In the genomic region with DNA sequence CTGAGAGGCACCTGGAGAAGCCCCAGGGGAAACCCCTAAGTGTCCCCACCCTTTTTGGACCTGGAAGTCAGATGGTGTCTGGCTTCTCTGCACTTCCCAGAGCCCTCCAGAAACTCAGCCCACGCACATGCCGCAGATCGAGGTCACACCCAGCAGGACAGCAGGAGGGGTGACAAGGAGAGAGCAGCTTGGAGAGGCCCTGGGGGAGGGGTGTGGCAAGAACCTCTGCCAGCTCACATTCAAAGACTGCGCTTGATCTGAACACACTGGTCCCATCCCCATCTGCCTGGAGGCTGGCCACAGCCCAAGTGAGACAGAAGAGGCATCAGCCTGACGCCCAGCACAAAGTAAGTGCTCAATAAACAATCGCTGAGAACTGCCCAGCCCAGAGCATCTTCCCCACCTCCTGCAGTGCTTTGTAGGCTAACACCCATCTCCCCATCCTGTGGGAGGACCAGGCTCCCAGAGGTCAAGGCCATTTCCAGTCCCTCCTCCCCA, we compare ENCODE assay signal across 14 cellular contexts. TPM values are rescaled to one million over a fixed set of nuclear protein-coding genes. Genes with fewer than 3 reads are reported as not detected.
DNase-seq lines count a peak whose midpoint lies in the region; ATAC-seq, FAIRE-seq and TF ChIP-seq lines count a peak whose summit lies in the region.
"Had no signal": no experiment of that assay in that cellular context is flagged by ENCODE, and none has a peak within 500 bp of the region (broad histone marks: within the 10 kb centered on the region; RNA-seq: fewer than 3 reads in every experiment).

No MANE protein-coding gene starts in this region.

- ATAC-seq in activated CD8-positive, alpha-beta T cell treated with anti-CD3 and anti-CD28 coated beads for 36 hours, result peak; percentile 70
- no peak for ATAC-seq in left cardiac atrium
- ATAC-seq: left ventricle myocardium superior had no signal

- H3K9me3 Mint-ChIP-seq in activated CD8-positive, alpha-beta T cell treated with anti-CD3 and anti-CD28 coated beads for 36 hours, result no peaks in the 10 kb centered on the region
- no peaks in the 10 kb centered on the region for H3K9me3 Mint-ChIP-seq in progenitor cell of endocrine pancreas (ENCODE audit: low read depth)

- H3K36me3 ChIP-seq in GM23248 (ENCODE audit: low read depth), result no peaks in the 10 kb centered on the region
- no peaks in the 10 kb centered on the region for H3K36me3 ChIP-seq in keratinocyte (ENCODE audit: control insufficient read depth in 2 of 2, extremely low read depth in 1 of 2, insufficient read depth in 2 of 2, low read length in 2 of 2)
- no peaks in the 10 kb centered on the region for H3K36me3 ChIP-seq in Peyer's patch
- H3K36me3 ChIP-seq: tibial nerve had no signal

- H3K4me3 Mint-ChIP-seq in activated CD8-positive, alpha-beta T cell treated with anti-CD3 and anti-CD28 coated beads for 36 hours, result peak overlapping the region; percentile 61
- H3K4me3 Mint-ChIP-seq in progenitor cell of endocrine pancreas (ENCODE audit: low read depth), result no peak overlapping the region

- no peaks in the 10 kb centered on the region for H3K9me2 ChIP-seq in GM23248 (ENCODE audit: insufficient read depth)

- no peaks in the 10 kb centered on the region for H3F3A ChIP-seq in GM23248 (ENCODE audit: insufficient read depth)

- no peak overlapping the region for H2AFZ ChIP-seq in GM23248
- H2AFZ ChIP-seq in keratinocyte (ENCODE audit: control insufficient read depth, low read length), result no peak overlapping the region
- H2AFZ ChIP-seq: parathyroid adenoma had no signal

- H3K4me3 ChIP-seq in GM23248, result no peak overlapping the region
- no peak overlapping the region for H3K4me3 ChIP-seq in keratinocyte (ENCODE audit: control insufficient read depth in 2 of 3, extremely low read depth in 1 of 3, insufficient read depth in 2 of 3, low read depth in 1 of 3, low read length in 3 of 3)
- H3K4me3 ChIP-seq in Peyer's patch, result no peak overlapping the region
- H3K4me3 ChIP-seq: tibial nerve had no signal

- peaks cover 3% of the 10 kb centered on the region; the same call in 1 of the 2 replicates for H3K4me1 ChIP-seq in GM23248 (ENCODE audit: insufficient read depth)
- peaks cover 3% of the 10 kb centered on the region for H3K4me1 ChIP-seq in keratinocyte (ENCODE audit: control insufficient read depth, extremely low read depth, insufficient read depth, low read length)
- no peaks in the 10 kb centered on the region for H3K4me1 ChIP-seq in Peyer's patch
- H3K4me1 ChIP-seq: parathyroid adenoma, tibial nerve had no signal

- no peaks in the 10 kb centered on the region for H3K79me2 ChIP-seq in GM23248 (ENCODE audit: insufficient read depth)
- H3K79me2 ChIP-seq in keratinocyte (ENCODE audit: control insufficient read depth, insufficient read depth, low read length), result no peaks in the 10 kb centered on the region
- H3K79me2 ChIP-seq: parathyroid adenoma had no signal

- H3K27ac ChIP-seq in GM23248 (no peak overlapping the region), keratinocyte (ENCODE audit: control insufficient read depth, insufficient read depth, low read length) (no peak overlapping the region), Peyer's patch (no peak overlapping the region)
- H3K27ac ChIP-seq: parathyroid adenoma, tibial nerve had no signal

- H3K9me3 ChIP-seq in GM23248 (ENCODE audit: low read depth) (no peaks in the 10 kb centered on the region), keratinocyte (ENCODE audit: control insufficient read depth, low read depth, low read length) (no peaks in the 10 kb centered on the region), Peyer's patch (no peaks in the 10 kb centered on the region)
- H3K9me3 ChIP-seq: tibial nerve had no signal

- H3K9me1 ChIP-seq in keratinocyte (ENCODE audit: control insufficient read depth, extremely low read depth, insufficient read depth, low read length), result no peaks in the 10 kb centered on the region

- FAIRE-seq in keratinocyte (lab: Jason Lieb, UNC), result no peak
- FAIRE-seq: frontal cortex had no signal

- intact Hi-C loops in activated CD8-positive, alpha-beta T cell treated with anti-CD3 and anti-CD28 coated beads for 36 hours (cut with micrococcal nuclease), result no loop called here
- intact Hi-C loops in left cardiac atrium (cut with DNase I), result no loop called here

- H3K9ac ChIP-seq in GM23248 (no peak overlapping the region), keratinocyte (ENCODE audit: control insufficient read depth, extremely low read depth, insufficient read depth, low read length) (no peak overlapping the region)
- H3K9ac ChIP-seq: parathyroid adenoma had no signal

- no peak overlapping the region for H3K4me2 ChIP-seq in GM23248 (ENCODE audit: unreplicated experiment)
- H3K4me2 ChIP-seq in keratinocyte (ENCODE audit: control insufficient read depth, extremely low read depth, insufficient read depth, low read depth, low read length), result no peak overlapping the region

- dilution Hi-C loops in keratinocyte (cut with MboI; ENCODE audit: extremely low pct_ligation_motif_present, low sequenced_read_pairs), result no loop called here

- peaks cover 27% of the 10 kb centered on the region for H3K4me1 Mint-ChIP-seq in activated CD8-positive, alpha-beta T cell treated with anti-CD3 and anti-CD28 coated beads for 36 hours (ENCODE audit: low read depth)
- peaks cover 3% of the 10 kb centered on the region for H3K4me1 Mint-ChIP-seq in progenitor cell of endocrine pancreas (ENCODE audit: low read depth)

- H4K20me1 ChIP-seq in GM23248 (ENCODE audit: insufficient read depth), result no peaks in the 10 kb centered on the region
- no peaks in the 10 kb centered on the region for H4K20me1 ChIP-seq in keratinocyte (ENCODE audit: control insufficient read depth, extremely low read depth, insufficient read depth, low read length)

- POLR2A ChIA-PET in activated CD8-positive, alpha-beta T cell treated with anti-CD3 and anti-CD28 coated beads for 36 hours (lab: Charles Lee), result interaction anchor here (0.6 to 1.3 kb wide), 4 partner anchors 9 to 141 kb away, joined by 3 to 4 read pairs (median 3); no protein-coding TSS in a partner anchor

- WGBS in GM23248 (ENCODE audit: low coverage in 1 of 2, low lambda C conversion rate in 2 of 2, missing lambda C conversion rate in 2 of 2), 2 experiments, result 18 to 23% methylated on average over 6 of the region's 6 CpGs

- H3K27me3 ChIP-seq in GM23248 (replicated peaks; ENCODE audit: insufficient read depth) (no peaks in the 10 kb centered on the region; the same call in 1 of the 2 replicates), keratinocyte (ENCODE audit: control insufficient read depth, extremely low read depth, insufficient read depth, low read length) (peaks cover 7% of the 10 kb centered on the region), Peyer's patch (no peaks in the 10 kb centered on the region)

- in situ Hi-C loops in GM23248 (cut with MboI), result no loop called here

- peaks cover 1% of the 10 kb centered on the region for H3K27me3 Mint-ChIP-seq in activated CD8-positive, alpha-beta T cell treated with anti-CD3 and anti-CD28 coated beads for 36 hours
- H3K27me3 Mint-ChIP-seq in progenitor cell of endocrine pancreas, result peaks cover 11% of the 10 kb centered on the region

- no peaks in the 10 kb centered on the region for H3K36me3 Mint-ChIP-seq in activated CD8-positive, alpha-beta T cell treated with anti-CD3 and anti-CD28 coated beads for 36 hours (ENCODE audit: low read depth)
- H3K36me3 Mint-ChIP-seq in progenitor cell of endocrine pancreas (ENCODE audit: insufficient read depth), result peaks cover 2% of the 10 kb centered on the region

- no peak for TF ChIP-seq CTCF in activated CD8-positive, alpha-beta T cell treated with anti-CD3 and anti-CD28 coated beads for 36 hours (IDR thresholded peaks at IDR 0.05)
- no peak for TF ChIP-seq CTCF in keratinocyte (optimal IDR thresholded peaks at IDR 0.05 in 1 of 3, IDR thresholded peaks at IDR 0.05 in 1 of 3, conservative IDR thresholded peaks at IDR 0.05 in 1 of 3; ENCODE audit: extremely low read depth in 1 of 3, insufficient read depth in 2 of 3, low read length in 3 of 3)
- TF ChIP-seq CTCF in Peyer's patch (IDR thresholded peaks at IDR 0.05), result no peak
- no peak for TF ChIP-seq CTCF in progenitor cell of endocrine pancreas (IDR thresholded peaks at IDR 0.05; ENCODE audit: unreplicated experiment)

- TF ChIP-seq POLR2A in Peyer's patch (IDR thresholded peaks at IDR 0.05), result no peak

- peak overlapping the region; percentile 67 for H3K27ac Mint-ChIP-seq in activated CD8-positive, alpha-beta T cell treated with anti-CD3 and anti-CD28 coated beads for 36 hours
- no peak overlapping the region for H3K27ac Mint-ChIP-seq in progenitor cell of endocrine pancreas

- CTCF ChIA-PET in activated CD8-positive, alpha-beta T cell treated with anti-CD3 and anti-CD28 coated beads for 36 hours (lab: Charles Lee), result interaction anchor here (0.6 to 2.1 kb wide), 6 partner anchors 8 to 101 kb away, joined by 3 to 8 read pairs (median 4); no protein-coding TSS in a partner anchor

- DNase-seq in CMK (ENCODE audit: low read depth), result peak; percentile 4
- peak; percentile 60 for DNase-seq in GM23248
- peak; percentile 50 for DNase-seq in activated CD8-positive, alpha-beta T cell treated with anti-CD3 and anti-CD28 coated beads for 36 hours
- DNase-seq in keratinocyte (ENCODE audit: low read depth, low spot score), result peak; percentile 46
- DNase-seq in Peyer's patch, result no peak
- no peak for DNase-seq in progenitor cell of endocrine pancreas (ENCODE audit: low spot score, unreplicated experiment)
- no peak for DNase-seq in left cardiac atrium
- DNase-seq: DMS79 treated with DMSO at 0.1 percent for 48 hours, left ventricle myocardium superior, NCI-H446 treated with DMSO at 0.1 percent for 48 hours had no signal

RNA-seq across cellular contexts. Expression of a gene that starts 21.4 kb away (rescaled TPM):
- total RNA-seq in GM23248 (2014; rRNA removed; shearing (Covaris generic)), result not detected in 2 replicates
- polyA plus RNA-seq in GM23248 (2016; fragmentation: Nextera tagmentation; extraction: Ambion mirVana), result 0.05 and 0.08 TPM in 2 replicates
- 10 to 100 TPM; 11.3 to 12.4 TPM for total RNA-seq in activated CD8-positive, alpha-beta T cell treated with anti-CD3 and anti-CD28 coated beads for 36 hours
- not detected in 3 replicates for polyA plus RNA-seq in keratinocyte
- not detected for polyA plus RNA-seq in keratinocyte (2011; ENCODE audit: low read depth)
- not detected in 2 replicates for polyA plus RNA-seq in keratinocyte (2011; cell fraction: cytosol; rRNA removed)
- not detected in 2 replicates for polyA plus RNA-seq in keratinocyte (2011; cell fraction: nucleus; rRNA removed)
- polyA plus RNA-seq in keratinocyte (2012; ENCODE audit: low replicate concordance), result 0.06 and 0.14 TPM in 2 replicates
- not detected in 3 replicates for polyA minus RNA-seq in keratinocyte
- polyA minus RNA-seq in keratinocyte (2011; cell fraction: cytosol; rRNA and poly(A)+ RNA removed), result not detected
- not detected in 2 replicates for polyA minus RNA-seq in keratinocyte (2011; cell fraction: nucleus; rRNA and poly(A)+ RNA removed)
- total RNA-seq in Peyer's patch, result under 1 TPM in 2 of 4 donors, not detected in 2; 0.27 to 0.88 TPM
- total RNA-seq in progenitor cell of endocrine pancreas, result 12.6 and 16.4 TPM in 2 replicates
- not detected for total RNA-seq in left cardiac atrium
- total RNA-seq: cerebellum, frontal cortex, left ventricle myocardium superior, tibial nerve had no signal

RNA-seq across cellular contexts. Expression of a gene that starts 36.6 kb away (rescaled TPM):
- 54.8 and 59.6 TPM in 2 replicates for total RNA-seq in GM23248 (2014; rRNA removed; shearing (Covaris generic))
- polyA plus RNA-seq in GM23248 (2016; fragmentation: Nextera tagmentation; extraction: Ambion mirVana) (41.6 and 45.7 TPM in 2 replicates), keratinocyte (16.3 to 22.6 TPM (median 18.6 TPM) in 3 replicates)
- 10 to 100 TPM; 30.3 to 30.6 TPM for total RNA-seq in activated CD8-positive, alpha-beta T cell treated with anti-CD3 and anti-CD28 coated beads for 36 hours
- polyA plus RNA-seq in keratinocyte (2011; ENCODE audit: low read depth), result 2.7 TPM
- 11.7 and 23.3 TPM in 2 replicates for polyA plus RNA-seq in keratinocyte (2011; cell fraction: cytosol; rRNA removed)
- polyA plus RNA-seq in keratinocyte (2011; cell fraction: nucleus; rRNA removed), result 22.3 and 25.0 TPM in 2 replicates
- 11.1 and 28.3 TPM in 2 replicates for polyA plus RNA-seq in keratinocyte (2012; ENCODE audit: low replicate concordance)
- polyA minus RNA-seq in keratinocyte, result 32.0 to 71.8 TPM (median 42.1 TPM) in 3 replicates
- 27.2 TPM for polyA minus RNA-seq in keratinocyte (2011; cell fraction: cytosol; rRNA and poly(A)+ RNA removed)
- 6.0 and 9.3 TPM in 2 replicates for polyA minus RNA-seq in keratinocyte (2011; cell fraction: nucleus; rRNA and poly(A)+ RNA removed)
- total RNA-seq in Peyer's patch (10 to 100 TPM in 3 of 4 donors, 1 to 10 TPM in 1; 9.5 to 30.5 (median 13.5) TPM), progenitor cell of endocrine pancreas (37.3 and 38.8 TPM in 2 replicates), left cardiac atrium (10 to 100 TPM; 27.7 to 50.6 TPM)

Comparison
In these comparisons a context has a peak if more than half of its experiments do, and no peak if none do; other contexts are left out.
1. DNase-seq: peak in CMK (single experiment), GM23248 (single experiment), activated CD8-positive, alpha-beta T cell treated with anti-CD3 and anti-CD28 coated beads for 36 hours (single experiment) and keratinocyte (single experiment); none in Peyer's patch (0 of 3), progenitor cell of endocrine pancreas (single experiment) and left cardiac atrium (single experiment).